ENCODE assay signal across 8 cellular contexts in genomic region chr17:49952209-49952911, GRCh38. TPM values are rescaled to one million over a fixed set of nuclear protein-coding genes. Genes with fewer than 3 reads are reported as not detected.
A peak's percentile ranks its signal among the peaks of the same experiment; 100 is the strongest.
DNase-seq lines count a peak whose midpoint lies in the region; ATAC-seq and TF ChIP-seq lines count a peak whose summit lies in the region.

No MANE protein-coding gene starts in this region.

- H4K20me1 ChIP-seq in mammary epithelial cell (ENCODE audit: insufficient read depth, low read length) = no peaks in the 10 kb centered on the region

- H3K27me3 ChIP-seq in mammary epithelial cell (ENCODE audit: insufficient read depth, low read length) = peaks cover 4% of the 10 kb centered on the region

- H3K79me2 ChIP-seq in mammary epithelial cell (ENCODE audit: insufficient read depth, low read length) = no peaks in the 10 kb centered on the region

- H3K4me1 ChIP-seq in mammary epithelial cell (ENCODE audit: insufficient read depth, low read length) = no peaks in the 10 kb centered on the region

- peak; percentile 46 for ATAC-seq in GM18907 (IDR thresholded peaks at IDR 0.05; ENCODE audit: unreplicated experiment)
- ATAC-seq in left lobe of liver = peak; percentile 96
- ATAC-seq in GM21528 (IDR thresholded peaks at IDR 0.05; ENCODE audit: low FRiP score, unreplicated experiment) = no peak

- no peak overlapping the region for H3K4me3 ChIP-seq in AG04449 (ENCODE audit: low read depth, low read length)
- H3K4me3 ChIP-seq in WI38 (ENCODE audit: low read depth, low read length) = no peak overlapping the region
- H3K4me3 ChIP-seq in mammary epithelial cell (replicated peaks in 1 of 3; ENCODE audit: insufficient read depth in 1 of 3, low read depth in 2 of 3, low read length in 3 of 3) = no peak overlapping the region

- H3K4me2 ChIP-seq in mammary epithelial cell (ENCODE audit: insufficient read depth, low read depth, low read length) = no peak overlapping the region

- H3K36me3 ChIP-seq in mammary epithelial cell (ENCODE audit: insufficient read depth, low read length) = no peaks in the 10 kb centered on the region

- intact Hi-C loops in mammary epithelial cell (cut with micrococcal nuclease) = loop anchor here (1.0 kb wide), 3 partner anchors 44 to 91 kb away; no protein-coding TSS in a partner anchor

- TF ChIP-seq CTCF in AG04449 (IDR thresholded peaks at IDR 0.05; ENCODE audit: insufficient read depth, low read length, missing control alignments) (peak; percentile 86), WI38 (IDR thresholded peaks at IDR 0.05; ENCODE audit: low read depth, low read length) (peak; percentile 94), mammary epithelial cell (conservative IDR thresholded peaks at IDR 0.05 in 1 of 2, IDR thresholded peaks at IDR 0.05 in 1 of 2; ENCODE audit: extremely low read depth in 1 of 2, insufficient read depth in 1 of 2, low read depth in 1 of 2, low read length in 2 of 2) (peak; percentile 97 to 99)

- H3K9ac ChIP-seq in mammary epithelial cell (ENCODE audit: insufficient read depth, low read length) = no peak overlapping the region

- no peak overlapping the region for H3K27ac ChIP-seq in mammary epithelial cell (ENCODE audit: insufficient read depth, low read depth, low read length)

- CTCF ChIA-PET in AG04449 (lab: Yijun Ruan, JAX) (interaction anchor here (0.7 to 4.8 kb wide), 28 partner anchors 10 to 382 kb away, joined by 3 to 93 read pairs (median 6); partner anchors contain the start of genes DLX3 and DLX4), mammary epithelial cell (lab: Charles Lee; ENCODE audit: low non-redundant PET) (interaction anchor here (0.5 to 2.4 kb wide), 6 partner anchors 28 to 196 kb away, joined by 3 to 11 read pairs (median 5); partner anchors contain the start of gene DLX3)

- dilution Hi-C loops in mammary epithelial cell (cut with HindIII; ENCODE audit: low sequenced_read_pairs) = no loop called here

- no TSS peak for BruUV-seq in mammary epithelial cell (replicated peaks; lab: Mats Ljungman, UMichigan)

- DNase-seq in AG04449 (ENCODE audit: low read depth, low spot score) (no peak), NCI-H2107 treated with DMSO at 0.1 percent for 48 hours (lab: John Stamatoyannopoulos, UW; ENCODE audit: unreplicated experiment) (peak; percentile 60), mammary epithelial cell (peak; percentile 66), left lobe of liver (ENCODE audit: low spot score) (peak; percentile 69)
- DNase-seq in stimulated activated CD4-positive, alpha-beta T cell treated with anti-CD3 and anti-CD28 coated beads, TNF-alpha, amount 100 ng/mL, for 24 hours (ENCODE audit: low read depth in 3 of 3) = peak; percentile 57 to 82 (median 66)

- POLR2A ChIA-PET in AG04449 (lab: Yijun Ruan, JAX) = no interaction called here

- no peak overlapping the region for H2AFZ ChIP-seq in mammary epithelial cell (ENCODE audit: low read depth, low read length)

- no peaks in the 10 kb centered on the region for H3K9me3 ChIP-seq in mammary epithelial cell (replicated peaks; ENCODE audit: insufficient read depth, low read length)

- WGBS in mammary epithelial cell (ENCODE audit: low coverage, missing lambda C conversion rate) = 34% methylated on average over 7 of the region's 7 CpGs

- in situ Hi-C loops in mammary epithelial cell (cut with MboI; ENCODE audit: low sequenced_read_pairs in 2 of 2) = loop anchor here (5.0 kb wide), 2 partner anchors 45 to 50 kb away; partner anchors contain the start of gene DLX3 (in 1 of the 2)

RNA-seq across cellular contexts. Expression of gene DLX4, which starts 16.6 kb away (rescaled TPM):
- total RNA-seq in mammary epithelial cell (under 1 TPM in 1 of 2 donors, not detected in 1; 0.49 TPM), left lobe of liver (not detected)
- 0.14 TPM for polyA plus RNA-seq in mammary epithelial cell
- not detected for polyA minus RNA-seq in mammary epithelial cell

RNA-seq across cellular contexts. Expression of gene DLX3, which starts 42.7 kb away (rescaled TPM):
- total RNA-seq in mammary epithelial cell (under 1 TPM; 0.33 to 0.42 TPM), left lobe of liver (not detected)
- polyA plus RNA-seq in mammary epithelial cell = 0.18 TPM
- polyA minus RNA-seq in mammary epithelial cell = not detected
